ENCODE assay signal across 15 cellular contexts in genomic region chr17:72295916-72296315, GRCh38.
DNase-seq lines count a peak whose midpoint lies in the region; ATAC-seq, FAIRE-seq and TF ChIP-seq lines count a peak whose summit lies in the region.
"Had no signal": no experiment of that assay in that cellular context is flagged by ENCODE, and none has a peak within 500 bp of the region (broad histone marks: within the 10 kb centered on the region; RNA-seq: fewer than 3 reads in every experiment).

No MANE protein-coding gene starts in this region.

- H4K20me1 ChIP-seq in IMR-90 (ENCODE audit: insufficient read depth, low read length), result no peaks in the 10 kb centered on the region

- H2AK5ac ChIP-seq in IMR-90 (ENCODE audit: low read depth, low read length), result peak overlapping the region; percentile 35

- H2AK9ac ChIP-seq in IMR-90 (replicated peaks; ENCODE audit: low read depth, low read length, poor library complexity), result peak overlapping the region; percentile 15

- DNase-seq in IMR-90 (peak; percentile 14), amniotic epithelial cell (ENCODE audit: low read depth) (peak; percentile 71), epithelial cell of esophagus (ENCODE audit: low read depth) (peak; percentile 71), urothelium cell line (ENCODE audit: low spot score) (no peak), NCI-H1417 (lab: John Stamatoyannopoulos, UW) (no peak)
- DNase-seq in stimulated activated CD4-positive, alpha-beta T cell treated with anti-CD3 and anti-CD28 coated beads, Interleukin-4, amount 100 ng/mL, for 1 hour, result no peak
- DNase-seq: C1 segment of cervical spinal cord; Calu3; CD4-positive, alpha-beta T cell; DMS 273 treated with DMSO at 0.1 percent for 48 hours; GOT3 had no signal

- ATAC-seq in IMR-90 (ENCODE audit: low read depth) (no peak), GM21528 (IDR thresholded peaks at IDR 0.05; ENCODE audit: low FRiP score, unreplicated experiment) (no peak)
- ATAC-seq: K562 had no signal

- TF ChIP-seq CTCF in IMR-90 (conservative IDR thresholded peaks at IDR 0.05; ENCODE audit: low read depth, low read length), result no peak
- no peak for TF ChIP-seq CTCF in epithelial cell of esophagus (IDR thresholded peaks at IDR 0.05; ENCODE audit: insufficient read depth, low read depth, low read length, missing control alignments)

- H3K9me3 ChIP-seq in IMR-90 (ENCODE audit: control insufficient read depth, insufficient read depth, low read length), result no peaks in the 10 kb centered on the region
- H3K9me3 ChIP-seq: HAP-1 had no signal

- H3K14ac ChIP-seq in IMR-90 (replicated peaks; ENCODE audit: low read depth, low read length), result 0 out of 2 replicates have a peak overlapping the region, but pooled peaks have one; percentile 9

- H2BK20ac ChIP-seq in IMR-90 (ENCODE audit: low read depth, low read length), result peak overlapping the region; percentile 39; the same call in 1 of the 2 replicates

- H2AFZ ChIP-seq in IMR-90 (replicated peaks; ENCODE audit: low read length, poor library complexity), result no peak overlapping the region

- no peak overlapping the region for H2BK5ac ChIP-seq in IMR-90 (ENCODE audit: low read depth, low read length, poor library complexity, severe bottlenecking)

- no peaks in the 10 kb centered on the region for H3K36me3 ChIP-seq in IMR-90 (ENCODE audit: control insufficient read depth, insufficient read depth, low read length)
- H3K36me3 ChIP-seq: HAP-1 had no signal

- POLR2A ChIA-PET in IMR-90 (lab: Charles Lee; ENCODE audit: unreplicated experiment), result no interaction called here

- intact Hi-C loops in IMR-90 (cut with micrococcal nuclease), result no loop called here

- H3K4me1 ChIP-seq in IMR-90 (ENCODE audit: control insufficient read depth, insufficient read depth, low read length), result peaks cover 16% of the 10 kb centered on the region
- H3K4me1 ChIP-seq: HAP-1 had no signal

- H4K8ac ChIP-seq in IMR-90 (ENCODE audit: low read depth in 2 of 2, low read length in 2 of 2), result no peak overlapping the region

- peaks cover 12% of the 10 kb centered on the region for H3K9me1 ChIP-seq in IMR-90 (ENCODE audit: insufficient read depth, low read length)

- no peak for TF ChIP-seq RAD21 in IMR-90 (IDR thresholded peaks at IDR 0.05; ENCODE audit: low read length)

- CTCF ChIA-PET in IMR-90 (lab: Yijun Ruan, JAX), result interaction anchor here (0.6 kb wide), 1 partner anchor 244 kb away, joined by 3 read pairs; no protein-coding TSS in a partner anchor

- peak overlapping the region; percentile 57; the same call in 1 of the 2 replicates for H3K4ac ChIP-seq in IMR-90 (ENCODE audit: low read depth, low read length)

- no peak overlapping the region; the same call in 1 of the 2 replicates for H3K18ac ChIP-seq in IMR-90 (ENCODE audit: low read depth, low read length)

- H4K5ac ChIP-seq in IMR-90 (ENCODE audit: low read depth, low read length), result peak overlapping the region; percentile 38

- peaks cover 3% of the 10 kb centered on the region for H3K27me3 ChIP-seq in IMR-90 (ENCODE audit: control insufficient read depth, insufficient read depth, low read length)

- peak overlapping the region; percentile 26; the same call in 1 of the 2 replicates for H4K91ac ChIP-seq in IMR-90 (ENCODE audit: insufficient read depth, low read depth, low read length)

- H3K56ac ChIP-seq in IMR-90 (ENCODE audit: extremely low read depth, insufficient read depth, low read length), result no peak overlapping the region

- H3K4me3 ChIP-seq in IMR-90 (ENCODE audit: insufficient read depth, low read depth, low read length) (no peak overlapping the region), epithelial cell of esophagus (ENCODE audit: low read length) (no peak overlapping the region)
- H3K4me3 ChIP-seq: HAP-1, K562 had no signal

- no peaks in the 10 kb centered on the region for H3K79me1 ChIP-seq in IMR-90 (ENCODE audit: low read depth in 1 of 2, low read length in 2 of 2)

- in situ Hi-C loops in IMR-90 (cut with MboI; ENCODE audit: low sequenced_read_pairs), result no loop called here

- no TSS peak for BruUV-seq in IMR-90 (replicated peaks; lab: Mats Ljungman, UMichigan)

- H2BK15ac ChIP-seq in IMR-90 (ENCODE audit: low read depth, low read length), result 0 out of 3 replicates have a peak overlapping the region, but pooled peaks have one; percentile 57

- H3K23ac ChIP-seq in IMR-90 (ENCODE audit: low read depth, low read length), result 0 out of 2 replicates have a peak overlapping the region, but pooled peaks have one; percentile 45

- no peak overlapping the region for H3K27ac ChIP-seq in IMR-90 (ENCODE audit: insufficient read depth, low read length)
- H3K27ac ChIP-seq: HL-60 had no signal

- 40% methylated on average over 1 of the region's 4 CpGs; no CpG with 5 or more reads in 1 of the 2 experiments for WGBS in IMR-90 (ENCODE audit: extremely low coverage in 2 of 2, insufficient read length in 1 of 2), 2 experiments

- no peak for TF ChIP-seq POLR2A in IMR-90 (IDR thresholded peaks at IDR 0.05; ENCODE audit: low read depth, low read length)

- dilution Hi-C loops in IMR-90 (cut with HindIII; ENCODE audit: low sequenced_read_pairs, unreplicated experiment), result no loop called here

- 0 out of 2 replicates have a peak overlapping the region, but pooled peaks have one; percentile 26 for H2BK120ac ChIP-seq in IMR-90 (ENCODE audit: low read depth, low read length)

- H3K9ac ChIP-seq in IMR-90 (ENCODE audit: low read depth, low read length), result no peak overlapping the region

- peak; percentile 66 for FAIRE-seq in urothelium cell line (lab: Jason Lieb, UNC)
- FAIRE-seq: K562 had no signal

- H3K4me2 ChIP-seq in IMR-90 (ENCODE audit: low read depth, low read length), result no peak overlapping the region

TF ChIP-seq in IMR-90, 13 proteins besides CTCF, POLR2A, EP300 and RAD21:
- TF ChIP-seq MXI1 (IDR thresholded peaks at IDR 0.05; ENCODE audit: borderline replicate concordance, low read depth, low read length) (no peak), SMC3 (IDR thresholded peaks at IDR 0.05; ENCODE audit: low read depth, low read length) (no peak), RCOR1 (IDR thresholded peaks at IDR 0.05; ENCODE audit: insufficient replicate concordance, low read length) (no peak), CHD1 (IDR thresholded peaks at IDR 0.05; ENCODE audit: low read depth, low read length) (no peak), NFE2L2 (IDR thresholded peaks at IDR 0.05; ENCODE audit: low read depth, low read length) (no peak), FOS (IDR thresholded peaks at IDR 0.05; ENCODE audit: low read depth, low read length) (no peak), MAFK (IDR thresholded peaks at IDR 0.05; ENCODE audit: low read depth, low read length) (no peak), MAZ (IDR thresholded peaks at IDR 0.05; ENCODE audit: borderline replicate concordance, low read depth, low read length) (no peak), CEBPB (IDR thresholded peaks at IDR 0.05; ENCODE audit: low read depth, low read length) (no peak), ELK1 (IDR thresholded peaks at IDR 0.05; ENCODE audit: borderline replicate concordance, low read depth, low read length) (no peak), USF2 (IDR thresholded peaks at IDR 0.05; ENCODE audit: low read depth, low read length) (no peak), RFX5 (IDR thresholded peaks at IDR 0.05; ENCODE audit: low read depth, low read length) (no peak), BHLHE40 (IDR thresholded peaks at IDR 0.05; ENCODE audit: low read depth, low read length) (no peak)

Comparison
In these comparisons a context has a peak if more than half of its experiments do, and no peak if none do; other contexts are left out.
1. DNase-seq: peak in IMR-90 (single experiment), amniotic epithelial cell (single experiment) and epithelial cell of esophagus (single experiment); none in urothelium cell line (single experiment), NCI-H1417 (0 of 3) and stimulated activated CD4-positive, alpha-beta T cell treated with anti-CD3 and anti-CD28 coated beads, Interleukin-4, amount 100 ng/mL, for 1 hour (single experiment).